Comparison of ENCODE assay signal across 27 cellular contexts in the genomic region with DNA sequence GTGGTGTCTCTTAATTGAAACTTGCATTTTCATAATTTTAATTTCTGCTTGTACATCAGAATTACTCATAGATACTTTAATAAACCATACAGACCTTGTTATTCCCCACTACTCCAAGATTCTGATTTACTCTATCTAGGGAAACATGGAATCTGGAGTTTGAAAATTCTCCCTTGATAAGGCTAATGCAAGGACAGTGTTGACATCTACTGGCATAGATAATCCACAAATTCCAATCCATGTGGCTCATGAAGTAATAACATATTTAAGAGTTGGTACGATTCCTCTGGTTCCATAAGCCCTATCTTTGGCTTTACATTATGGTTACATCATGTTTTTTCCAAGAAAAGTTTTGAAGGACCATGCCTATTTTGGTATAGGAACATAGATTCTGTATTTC.
DNase-seq lines count a peak whose midpoint lies in the region; ATAC-seq, FAIRE-seq and TF ChIP-seq lines count a peak whose summit lies in the region.
"Had no signal": no experiment of that assay in that cellular context is flagged by ENCODE, and none has a peak within 500 bp of the region (broad histone marks: within the 10 kb centered on the region; RNA-seq: fewer than 3 reads in every experiment).

No MANE protein-coding gene starts in this region.

- no TSS peak for BruUV-seq in HepG2 (replicated peaks; lab: Mats Ljungman, UMichigan)

- H3K9me3 ChIP-seq in liver (ENCODE audit: control insufficient read depth in 4 of 4, low read length in 3 of 4) (no peaks in the 10 kb centered on the region), HepG2 (ENCODE audit: low read length) (peaks cover 85% of the 10 kb centered on the region), kidney (ENCODE audit: control insufficient read depth in 1 of 2, low read length in 2 of 2) (no peaks in the 10 kb centered on the region), right lobe of liver (no peaks in the 10 kb centered on the region)
- H3K9me3 ChIP-seq: BE2C, BLaER1 had no signal

- H4K20me1 ChIP-seq in HepG2 (ENCODE audit: insufficient read depth, low read length) = no peaks in the 10 kb centered on the region
- H4K20me1 ChIP-seq: BLaER1 had no signal

- H3K79me2 ChIP-seq in HepG2 (ENCODE audit: insufficient read depth, low read length) = no peaks in the 10 kb centered on the region

- no peak for TF ChIP-seq EP300 in HepG2 (IDR thresholded peaks at IDR 0.05; ENCODE audit: low read depth in 2 of 2, low read length in 2 of 2)
- no peak for TF ChIP-seq EP300 in HepG2 (CRISPR knock-in tag; IDR thresholded peaks at IDR 0.05; ENCODE audit: borderline replicate concordance)

- FAIRE-seq in HepG2 (lab: Jason Lieb, UNC) (no peak), H54 (lab: Jason Lieb, UNC) (peak; percentile 68), kidney (lab: Jason Lieb, UNC) (no peak)
- FAIRE-seq: A204.1, G401.6, GM12891, GM19239 had no signal

- POLR2A ChIA-PET in HepG2 (lab: Yijun Ruan, JAX) = no interaction called here

- H3K4me1 ChIP-seq in liver (ENCODE audit: control insufficient read depth in 4 of 4, insufficient read depth in 4 of 4, low read length in 3 of 4) (no peaks in the 10 kb centered on the region), HepG2 (ENCODE audit: insufficient read depth, low read length) (no peaks in the 10 kb centered on the region), kidney (ENCODE audit: control insufficient read depth in 1 of 2, insufficient read depth in 1 of 2, low read depth in 1 of 2, low read length in 2 of 2) (no peaks in the 10 kb centered on the region), right lobe of liver (no peaks in the 10 kb centered on the region)
- H3K4me1 ChIP-seq: BE2C, BLaER1 had no signal

- DNase-seq in HepG2 (ENCODE audit: low spot score) (no peak), H54 (ENCODE audit: insufficient read length, low spot score) (no peak), kidney (no peak), right lobe of liver (no peak), SW 1271 (lab: John Stamatoyannopoulos, UW) (no peak), LoVo (ENCODE audit: low spot score) (no peak)
- DNase-seq: 8988T; ACHN; BE2C; CD4-positive, alpha-beta memory T cell; CD4-positive, CD25-positive, alpha-beta regulatory T cell; CD8-positive, alpha-beta memory T cell; COR-L47; DMS 273 treated with DMSO at 0.1 percent for 48 hours; DMS153; DMS53; DMS79; DND-41; EL; GF-D8 had no signal

- no peak for TF ChIP-seq POLR2A in HepG2 (IDR thresholded peaks at IDR 0.05; ENCODE audit: insufficient read depth in 1 of 2, low read depth in 2 of 2, low read length in 2 of 2)
- TF ChIP-seq POLR2A in H54 (IDR thresholded peaks at IDR 0.05; ENCODE audit: low read depth, low read length) = no peak
- no peak for TF ChIP-seq POLR2A in right lobe of liver (IDR thresholded peaks at IDR 0.05)

- intact Hi-C loops in HepG2 (cut with micrococcal nuclease; ENCODE audit: unreplicated experiment) (no loop called here), kidney (cut with DNase I) (no loop called here), right lobe of liver (cut with DNase I) (no loop called here)

- H3K4me2 ChIP-seq in HepG2 (ENCODE audit: low read depth, low read length) = no peak overlapping the region
- H3K4me2 ChIP-seq: BLaER1 had no signal

- TF ChIP-seq CTCF in liver (IDR thresholded peaks at IDR 0.05; ENCODE audit: low read depth, low read length, missing input control) = no peak
- no peak for TF ChIP-seq CTCF in HepG2 (CRISPR knock-in tag; IDR thresholded peaks at IDR 0.05)
- peak; percentile 2 for TF ChIP-seq CTCF in kidney (IDR thresholded peaks at IDR 0.05; ENCODE audit: borderline replicate concordance, extremely low read depth, insufficient read depth)
- TF ChIP-seq CTCF in right lobe of liver (IDR thresholded peaks at IDR 0.05) = peak in 3 of 4 donors; percentile 4 to 16 (median 13)

- peak; percentile 40 to 63 for TF ChIP-seq RAD21 in liver (IDR thresholded peaks at IDR 0.05)
- TF ChIP-seq RAD21 in HepG2 (CRISPR knock-in tag; IDR thresholded peaks at IDR 0.05) = no peak

- no peaks in the 10 kb centered on the region for H3K36me3 ChIP-seq in liver (ENCODE audit: control insufficient read depth in 4 of 4, insufficient read depth in 3 of 4, low read depth in 1 of 4, low read length in 3 of 4)
- no peaks in the 10 kb centered on the region for H3K36me3 ChIP-seq in HepG2 (replicated peaks in 1 of 2; ENCODE audit: control insufficient read depth in 1 of 2, insufficient read depth in 2 of 2, low read length in 2 of 2)
- H3K36me3 ChIP-seq in kidney (ENCODE audit: control insufficient read depth in 1 of 2, insufficient read depth in 2 of 2, low read length in 2 of 2) = no peaks in the 10 kb centered on the region
- H3K36me3 ChIP-seq in right lobe of liver = no peaks in the 10 kb centered on the region
- H3K36me3 ChIP-seq: BE2C, BLaER1 had no signal

- WGBS in liver = 47% methylated on average over 1 of the region's 1 CpG
- 0% methylated on average over 1 of the region's 1 CpG for WGBS in HepG2 (ENCODE audit: low lambda C conversion rate)
- WGBS in right lobe of liver (ENCODE audit: insufficient coverage, low coverage, low lambda C conversion rate, missing lambda C conversion rate) = 19% methylated on average over 1 of the region's 1 CpG

- CTCF ChIA-PET in HepG2 (lab: Yijun Ruan, JAX; ENCODE audit: low intra/inter-chr PET ratio, low total read pairs) = no interaction called here

- H3K4me3 ChIP-seq in liver (ENCODE audit: low read depth in 1 of 3, low read length in 3 of 3) (no peak overlapping the region), HepG2 (replicated peaks in 1 of 3; ENCODE audit: insufficient read depth in 1 of 3, low read depth in 2 of 3, low read length in 3 of 3) (no peak overlapping the region), kidney (ENCODE audit: low read length in 2 of 2) (no peak overlapping the region), right lobe of liver (no peak overlapping the region)
- H3K4me3 ChIP-seq: BLaER1 had no signal

- H3K27ac ChIP-seq in liver (ENCODE audit: low read depth in 1 of 2, low read length in 2 of 2) = no peak overlapping the region
- H3K27ac ChIP-seq in HepG2 (ENCODE audit: extremely low read length, insufficient read depth, low read length) = no peak overlapping the region
- H3K27ac ChIP-seq in kidney (ENCODE audit: low read depth in 2 of 2, low read length in 2 of 2) = no peak overlapping the region
- no peak overlapping the region for H3K27ac ChIP-seq in right lobe of liver
- H3K27ac ChIP-seq: BLaER1 had no signal

- no peak overlapping the region for H3K9ac ChIP-seq in liver (ENCODE audit: low read depth in 1 of 2, low read length in 2 of 2)
- no peak overlapping the region for H3K9ac ChIP-seq in HepG2 (ENCODE audit: insufficient read depth, low read depth, low read length)
- no peak overlapping the region for H3K9ac ChIP-seq in kidney (ENCODE audit: low read length in 2 of 2)
- H3K9ac ChIP-seq: BLaER1 had no signal

- ATAC-seq in HepG2 (no peak), right lobe of liver (peak in 1 of 4 donors; percentile 68), HG02885 (IDR thresholded peaks at IDR 0.05; ENCODE audit: poor library complexity, unreplicated experiment) (no peak)

- peaks cover 0 to 11% (median 1%) of the 10 kb centered on the region in 4 donors for H3K27me3 ChIP-seq in liver (ENCODE audit: control insufficient read depth in 4 of 4, insufficient read depth in 4 of 4, low read length in 3 of 4)
- no peaks in the 10 kb centered on the region for H3K27me3 ChIP-seq in HepG2 (ENCODE audit: control insufficient read depth in 1 of 2, insufficient read depth in 2 of 2, low read length in 2 of 2)
- no peaks in the 10 kb centered on the region for H3K27me3 ChIP-seq in right lobe of liver
- H3K27me3 ChIP-seq: BE2C, BLaER1 had no signal

- in situ Hi-C loops in HepG2 (cut with HindIII; ENCODE audit: extremely low pct_ligation_motif_present, low pct_unique_long_range_greater_than_20kb) = no loop called here

- no peak overlapping the region for H2AFZ ChIP-seq in HepG2 (ENCODE audit: low read length)

TF ChIP-seq in liver, 16 proteins besides CTCF, POLR2A, EP300 and RAD21 (continues in another document):
- TF ChIP-seq EGR1 (IDR thresholded peaks at IDR 0.05; ENCODE audit: low read depth in 2 of 2) = no peak

TF ChIP-seq in HepG2, 621 proteins besides CTCF, POLR2A, EP300 and RAD21 (continues in another document):
- no peak for TF ChIP-seq ZFYVE20 (CRISPR knock-in tag; IDR thresholded peaks at IDR 0.05; ENCODE audit: borderline replicate concordance, low read depth)
- TF ChIP-seq ZNF512 (CRISPR knock-in tag; IDR thresholded peaks at IDR 0.05) = no peak
- no peak for TF ChIP-seq CREM (IDR thresholded peaks at IDR 0.05)
- no peak for TF ChIP-seq CREM (CRISPR knock-in tag; IDR thresholded peaks at IDR 0.05)
- TF ChIP-seq ZNF773 (CRISPR knock-in tag; IDR thresholded peaks at IDR 0.05; ENCODE audit: borderline replicate concordance) = no peak
- TF ChIP-seq FOXJ3 (CRISPR knock-in tag; IDR thresholded peaks at IDR 0.05; ENCODE audit: borderline replicate concordance) = no peak
- TF ChIP-seq ZBTB8A (CRISPR knock-in tag; IDR thresholded peaks at IDR 0.05; ENCODE audit: borderline replicate concordance, low read depth) = no peak
- no peak for TF ChIP-seq HHEX (CRISPR knock-in tag; IDR thresholded peaks at IDR 0.05)
- no peak for TF ChIP-seq ZNF567 (CRISPR knock-in tag; IDR thresholded peaks at IDR 0.05; ENCODE audit: borderline replicate concordance)
- TF ChIP-seq ZNF180 (CRISPR knock-in tag; IDR thresholded peaks at IDR 0.05; ENCODE audit: borderline replicate concordance, low read depth) = no peak
- no peak for TF ChIP-seq ZNF3 (CRISPR knock-in tag; IDR thresholded peaks at IDR 0.05)
- no peak for TF ChIP-seq ZNF749 (CRISPR knock-in tag; IDR thresholded peaks at IDR 0.05; ENCODE audit: borderline replicate concordance)
- TF ChIP-seq ADNP (CRISPR knock-in tag; IDR thresholded peaks at IDR 0.05) = no peak
- TF ChIP-seq LCORL (IDR thresholded peaks at IDR 0.05) = no peak
- TF ChIP-seq LCORL (CRISPR knock-in tag; IDR thresholded peaks at IDR 0.05) = no peak
- TF ChIP-seq ZNF605 (CRISPR knock-in tag; IDR thresholded peaks at IDR 0.05) = no peak
- no peak for TF ChIP-seq ATF1 (CRISPR knock-in tag; IDR thresholded peaks at IDR 0.05)
- TF ChIP-seq GPN1 (CRISPR knock-in tag; IDR thresholded peaks at IDR 0.05; ENCODE audit: borderline replicate concordance) = no peak
- no peak for TF ChIP-seq HOXD1 (CRISPR knock-in tag; IDR thresholded peaks at IDR 0.05)

Comparison
In these comparisons a context has a peak if more than half of its experiments do, and no peak if none do; other contexts are left out.
1. CTCF ChIP-seq: peak in kidney (single experiment) and right lobe of liver (3 of 4); none in liver (single experiment) and HepG2 (single experiment).